In genomic region chr21:25895565-25896205, GRCh38 we compare ENCODE assay signal across 8 cellular contexts.
DNase-seq lines count a peak whose midpoint lies in the region; ATAC-seq and TF ChIP-seq lines count a peak whose summit lies in the region.

No MANE protein-coding gene starts in this region.

- peak; percentile 42 to 66 (median 52) for TF ChIP-seq CTCF in ascending aorta (IDR thresholded peaks at IDR 0.05)
- TF ChIP-seq CTCF in transverse colon (IDR thresholded peaks at IDR 0.05): peak; percentile 37 to 50 (median 45)

- TF ChIP-seq POLR2A in transverse colon (IDR thresholded peaks at IDR 0.05): no peak

- H3K27me3 ChIP-seq in ascending aorta: no peaks in the 10 kb centered on the region
- H3K27me3 ChIP-seq in transverse colon: no peaks in the 10 kb centered on the region

- in situ Hi-C loops in transverse colon (cut with MboI; ENCODE audit: low pct_ligation_motif_present in 1 of 4, low pct_unique_long_range_greater_than_20kb in 1 of 4, low sequenced_read_pairs in 3 of 4): loop anchor here in 3 of 4 donors (25.0 kb wide), 2 partner anchors 267 to 817 kb away; partner anchors contain the start of gene APP (in 1 of the 3)

- peak overlapping the region in 1 of 2 donors; percentile 32 for H3K27ac ChIP-seq in ascending aorta
- H3K27ac ChIP-seq in transverse colon: no peak overlapping the region

- intact Hi-C loops in ascending aorta (cut with DNase I): loop anchor here (1.0 to 5.0 kb wide), 2 partner anchors 82 to 275 kb away; partner anchors contain the start of gene APP
- intact Hi-C loops in transverse colon (cut with DNase I; ENCODE audit: low total_unique reads): no loop called here

- H3K4me1 ChIP-seq in ascending aorta (no peaks in the 10 kb centered on the region), transverse colon (peaks cover 0 to 21% (median 6%) of the 10 kb centered on the region in 4 donors)

- no peak overlapping the region for H3K4me3 ChIP-seq in ascending aorta
- no peak overlapping the region for H3K4me3 ChIP-seq in transverse colon

- H3K36me3 ChIP-seq in ascending aorta (peaks cover 5 to 22% of the 10 kb centered on the region in 2 donors), transverse colon (peaks cover 0 to 22% (median 3%) of the 10 kb centered on the region in 4 donors)

- 35 to 46% methylated on average over 6 of the region's 6 CpGs for WGBS in transverse colon (ENCODE audit: low coverage in 1 of 2), 2 donors

- no peaks in the 10 kb centered on the region for H3K9me3 ChIP-seq in ascending aorta
- no peaks in the 10 kb centered on the region for H3K9me3 ChIP-seq in transverse colon

- TF ChIP-seq EP300 in transverse colon (IDR thresholded peaks at IDR 0.05; ENCODE audit: low read depth): no peak

- peak; percentile 92 for ATAC-seq in HG02884 (IDR thresholded peaks at IDR 0.05; ENCODE audit: unreplicated experiment)

- DNase-seq in stimulated activated CD4-positive, alpha-beta T cell treated with anti-CD3 and anti-CD28 coated beads, Interleukin-4, amount 100 ng/mL, for 1 hour: peak; percentile 5
- no peak for DNase-seq in stimulated activated CD4-positive, alpha-beta T cell treated with anti-CD3 and anti-CD28 coated beads, Interleukin-2, amount 100 ng/mL, for 48 hours
- peak; percentile 59 for DNase-seq in NCI-H2171 treated with DMSO at 0.1 percent for 48 hours (lab: John Stamatoyannopoulos, UW)
- DNase-seq in ascending aorta (ENCODE audit: low spot score in 2 of 2): no peak
- DNase-seq in inferior parietal cortex (ENCODE audit: extremely low spot score): peak; percentile 71
- DNase-seq in transverse colon: no peak
- DNase-seq in middle frontal gyrus (ENCODE audit: extremely low spot score, low spot score): no peak

Comparison
In these comparisons a context has a peak if more than half of its experiments do, and no peak if none do; other contexts are left out.
1. DNase-seq: peak in stimulated activated CD4-positive, alpha-beta T cell treated with anti-CD3 and anti-CD28 coated beads, Interleukin-4, amount 100 ng/mL, for 1 hour (single experiment), NCI-H2171 treated with DMSO at 0.1 percent for 48 hours (single experiment) and inferior parietal cortex (single experiment); none in stimulated activated CD4-positive, alpha-beta T cell treated with anti-CD3 and anti-CD28 coated beads, Interleukin-2, amount 100 ng/mL, for 48 hours (0 of 2), ascending aorta (0 of 2), transverse colon (single experiment) and middle frontal gyrus (single experiment).